Comparison of ENCODE assay signal across 9 cellular contexts in the genomic region with DNA sequence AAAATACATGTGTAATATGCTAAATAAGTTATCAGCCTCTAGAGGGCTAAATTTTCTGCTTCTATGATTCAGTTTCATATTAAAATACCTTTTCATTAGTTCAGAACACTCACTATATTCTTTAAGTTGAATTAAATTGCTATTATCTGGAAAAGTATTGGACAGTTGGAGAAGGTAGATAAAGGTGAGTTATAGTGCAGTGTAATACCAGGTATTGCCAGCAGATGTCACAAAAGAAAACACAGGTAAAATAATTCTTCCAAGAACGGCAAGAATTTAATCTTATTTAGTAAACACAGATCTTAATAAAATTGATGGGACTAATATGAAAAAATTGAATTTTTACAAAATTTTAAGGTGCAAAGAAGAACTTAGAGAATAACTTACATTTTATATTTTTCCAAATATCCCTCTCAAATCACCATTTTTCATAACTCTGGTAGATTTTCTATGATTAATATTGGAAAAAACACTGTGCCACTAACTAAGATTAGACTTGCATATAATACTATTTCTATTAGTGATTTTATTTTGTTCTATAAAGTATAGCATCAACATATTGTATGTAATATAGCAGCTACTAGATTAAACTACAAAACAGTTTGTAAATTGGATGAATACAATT. TPM values are rescaled to one million over a fixed set of nuclear protein-coding genes. Genes with fewer than 3 reads are reported as not detected.
DNase-seq lines count a peak whose midpoint lies in the region; ATAC-seq and TF ChIP-seq lines count a peak whose summit lies in the region.
"Had no signal": no experiment of that assay in that cellular context is flagged by ENCODE, and none has a peak within 500 bp of the region (broad histone marks: within the 10 kb centered on the region; RNA-seq: fewer than 3 reads in every experiment).

No MANE protein-coding gene starts in this region.

- H3K4me3 Mint-ChIP-seq in Caco-2 (ENCODE audit: unreplicated experiment) = no peak overlapping the region
- H3K4me3 Mint-ChIP-seq: activated T-cell treated with anti-CD3 and anti-CD28 coated beads, Interleukin-2, amount 50 U/mL, for 72 hours had no signal

- H3K4me1 ChIP-seq in Caco-2 = no peaks in the 10 kb centered on the region

- no peaks in the 10 kb centered on the region for H3K36me3 Mint-ChIP-seq in Caco-2 (ENCODE audit: insufficient read depth, unreplicated experiment)

- DNase-seq in Caco-2 = peak in 1 of 2 experiments; percentile 28
- DNase-seq in HL-60 (ENCODE audit: low read depth in 1 of 2, low spot score in 1 of 2) = no peak
- DNase-seq in amniotic epithelial cell (ENCODE audit: low read depth) = peak; percentile 1
- peak; percentile 1 to 24 for DNase-seq in lung microvascular endothelial cell (ENCODE audit: low read depth in 2 of 2)
- DNase-seq in NCI-H1436 treated with DMSO at 0.1 percent for 48 hours (lab: John Stamatoyannopoulos, UW) = no peak
- no peak for DNase-seq in AG08395 (ENCODE audit: low spot score)
- DNase-seq in mesenteric fat pad (ENCODE audit: low spot score) = no peak

- H3K27ac Mint-ChIP-seq in Caco-2 (ENCODE audit: unreplicated experiment) = no peak overlapping the region
- H3K27ac Mint-ChIP-seq: activated T-cell treated with anti-CD3 and anti-CD28 coated beads, Interleukin-2, amount 50 U/mL, for 72 hours had no signal

- CTCF ChIA-PET in Caco-2 (lab: Charles Lee) = interaction anchor here (0.5 to 2.0 kb wide), 3 partner anchors 188 to 1063 kb away, joined by 3 to 8 read pairs (median 3); no protein-coding TSS in a partner anchor

- no peaks in the 10 kb centered on the region for H3K27me3 ChIP-seq in Caco-2 (replicated peaks; ENCODE audit: control insufficient read depth, insufficient read depth, low read length)
- peaks cover 7% of the 10 kb centered on the region for H3K27me3 ChIP-seq in HL-60 (ENCODE audit: insufficient read depth, poor library complexity, severe bottlenecking)

- H3K27me3 Mint-ChIP-seq in Caco-2 (ENCODE audit: insufficient read depth, unreplicated experiment) = peaks cover 5% of the 10 kb centered on the region

- no peaks in the 10 kb centered on the region for H3K9me3 Mint-ChIP-seq in Caco-2 (ENCODE audit: unreplicated experiment)

- no peaks in the 10 kb centered on the region for H3K4me1 Mint-ChIP-seq in Caco-2 (ENCODE audit: low read depth, unreplicated experiment)

- no peak for ATAC-seq in HG02970 (IDR thresholded peaks at IDR 0.05; ENCODE audit: low FRiP score, unreplicated experiment)
- ATAC-seq: activated T-cell treated with anti-CD3 and anti-CD28 coated beads, Interleukin-2, amount 50 U/mL, for 72 hours had no signal

- H3K36me3 ChIP-seq in Caco-2 (ENCODE audit: control insufficient read depth, insufficient read depth, low read length) = no peaks in the 10 kb centered on the region

- BruUV-seq in Caco-2 (replicated peaks; lab: Mats Ljungman, UMichigan) = no TSS peak

- intact Hi-C loops in Caco-2 (cut with micrococcal nuclease; ENCODE audit: unreplicated experiment) = loop anchor here (1.0 kb wide), 3 partner anchors 151 to 1822 kb away; no protein-coding TSS in a partner anchor

- H3K27ac ChIP-seq in HL-60 (replicated peaks) = no peak overlapping the region

- H3K9me3 ChIP-seq in Caco-2 = no peaks in the 10 kb centered on the region

- no peak overlapping the region for H3K4me3 ChIP-seq in Caco-2 (ENCODE audit: low read depth, low read length)
- H3K4me3 ChIP-seq in HL-60 (replicated peaks; ENCODE audit: insufficient read depth, low read length) = no peak overlapping the region

- POLR2A ChIA-PET in Caco-2 (lab: Charles Lee) = no interaction called here

- TF ChIP-seq CTCF in Caco-2 (IDR thresholded peaks at IDR 0.05; ENCODE audit: insufficient read depth in 1 of 2, low read depth in 1 of 2, low read length in 1 of 2, severe bottlenecking in 1 of 2, unreplicated experiment in 1 of 2) (peak; percentile 62 to 81), HL-60 (IDR thresholded peaks at IDR 0.05; ENCODE audit: insufficient read depth, low read length) (peak; percentile 24)

RNA-seq across cellular contexts. Expression of a gene that starts 1.7 kb away (rescaled TPM):
- total RNA-seq in Caco-2 (2022) = not detected in 2 replicates
- total RNA-seq in lung microvascular endothelial cell = not detected in 2 replicates
- total RNA-seq in mesenteric fat pad = 1.5 TPM
- total RNA-seq: activated T-cell treated with anti-CD3 and anti-CD28 coated beads, Interleukin-2, amount 50 U/mL, for 72 hours had no signal

Comparison
In these comparisons a context has a peak if more than half of its experiments do, and no peak if none do; other contexts are left out.
1. DNase-seq: peak in amniotic epithelial cell (single experiment) and lung microvascular endothelial cell (2 of 2); none in HL-60 (0 of 2), NCI-H1436 treated with DMSO at 0.1 percent for 48 hours (single experiment), AG08395 (single experiment) and mesenteric fat pad (single experiment).